ENCODE assay signal across 18 cellular contexts in genomic region chr5:179289756-179290385, GRCh38. TPM values are rescaled to one million over a fixed set of nuclear protein-coding genes. Genes with fewer than 3 reads are reported as not detected.
A peak's percentile ranks its signal among the peaks of the same experiment; 100 is the strongest.
DNase-seq lines count a peak whose midpoint lies in the region; ATAC-seq and TF ChIP-seq lines count a peak whose summit lies in the region.
"Had no signal": no experiment of that assay in that cellular context is flagged by ENCODE, and none has a peak within 500 bp of the region (broad histone marks: within the 10 kb centered on the region; RNA-seq: fewer than 3 reads in every experiment).

No MANE protein-coding gene starts in this region.

- H3K27me3 ChIP-seq in heart right ventricle, result no peaks in the 10 kb centered on the region
- H3K27me3 ChIP-seq: MG63 had no signal

- H3K4me1 ChIP-seq in heart right ventricle, result peaks cover 0 to 39% (median 21%) of the 10 kb centered on the region in 9 donors

- no peak overlapping the region for H3K4me3 ChIP-seq in heart right ventricle
- H3K4me3 ChIP-seq: MG63 had no signal

- no peak overlapping the region for H3K27ac Mint-ChIP-seq in glutamatergic neuron (ENCODE audit: unreplicated experiment)
- H3K27ac Mint-ChIP-seq: HFFc6 had no signal

- no peak for ATAC-seq in left cardiac atrium
- no peak for ATAC-seq in heart right ventricle
- ATAC-seq: HepG2 had no signal

- intact Hi-C loops in left cardiac atrium (cut with DNase I) (no loop called here), heart right ventricle (cut with DNase I) (no loop called here)

- 86 to 87% methylated on average over 13 of the region's 13 CpGs for WGBS in heart right ventricle, 2 donors

- peaks cover 26% of the 10 kb centered on the region for H3K4me1 Mint-ChIP-seq in glutamatergic neuron (ENCODE audit: low read depth, unreplicated experiment)

- peaks cover 11% of the 10 kb centered on the region for H3K9me3 Mint-ChIP-seq in glutamatergic neuron (ENCODE audit: unreplicated experiment)
- H3K9me3 Mint-ChIP-seq: HFFc6 had no signal

- H3K9me3 ChIP-seq in heart right ventricle, result no peaks in the 10 kb centered on the region
- H3K9me3 ChIP-seq: MG63 had no signal

- H3K4me3 Mint-ChIP-seq in glutamatergic neuron (ENCODE audit: unreplicated experiment), result peak overlapping the region; percentile 28
- H3K4me3 Mint-ChIP-seq: HFFc6 had no signal

- H3K27me3 Mint-ChIP-seq in glutamatergic neuron (ENCODE audit: unreplicated experiment), result peaks cover 16% of the 10 kb centered on the region

- no peaks in the 10 kb centered on the region for H3K36me3 Mint-ChIP-seq in glutamatergic neuron (ENCODE audit: unreplicated experiment)

- H3K36me3 ChIP-seq in heart right ventricle, result no peaks in the 10 kb centered on the region

- DNase-seq in left cardiac atrium, result peak; percentile 7
- DNase-seq in heart right ventricle, result no peak
- peak; percentile 5 for DNase-seq in glutamatergic neuron
- DNase-seq in retina, result peak; percentile 8
- DNase-seq in NCI-H1436 treated with DMSO at 0.1 percent for 48 hours (lab: John Stamatoyannopoulos, UW), result no peak
- no peak for DNase-seq in T1000 (lab: John Stamatoyannopoulos, UW)
- no peak for DNase-seq in NCI-H1694 treated with DMSO at 0.1 percent for 48 hours (lab: John Stamatoyannopoulos, UW)
- DNase-seq: COR-L47, DMS153, HFFc6, MG63, NCI-H1105 treated with DMSO at 0.1 percent for 48 hours, NCI-H2029, NCI-H2171, NCI-H446, NCI-H69 had no signal

- no peak for TF ChIP-seq CTCF in heart right ventricle (IDR thresholded peaks at IDR 0.05)
- TF ChIP-seq CTCF in glutamatergic neuron (IDR thresholded peaks at IDR 0.05; ENCODE audit: partially characterized antibody, unreplicated experiment), result no peak

- H3K27ac ChIP-seq in heart right ventricle, result no peak overlapping the region

RNA-seq across cellular contexts. Expression of gene ADAMTS2, which starts 55.4 kb away (rescaled TPM):
- total RNA-seq in left cardiac atrium (10 to 100 TPM; 15.0 to 22.7 TPM), heart right ventricle (10 to 100 TPM in 1 of 10 donors, 1 to 10 TPM in 9; 1.7 to 13.5 (median 3.0) TPM), glutamatergic neuron (ENCODE audit: unreplicated experiment) (23.5 TPM)
- 1 to 10 TPM; 5.0 to 7.3 TPM for polyA plus RNA-seq in heart right ventricle
- total RNA-seq: OCI-LY7 had no signal

Comparison
In these comparisons a context has a peak if more than half of its experiments do, and no peak if none do; other contexts are left out.
1. DNase-seq: peak in left cardiac atrium (single experiment), glutamatergic neuron (single experiment) and retina (single experiment); none in heart right ventricle (0 of 2), NCI-H1436 treated with DMSO at 0.1 percent for 48 hours (single experiment), T1000 (single experiment) and NCI-H1694 treated with DMSO at 0.1 percent for 48 hours (single experiment).